8 cellular contexts compared by ENCODE assay signal in the genomic region with DNA sequence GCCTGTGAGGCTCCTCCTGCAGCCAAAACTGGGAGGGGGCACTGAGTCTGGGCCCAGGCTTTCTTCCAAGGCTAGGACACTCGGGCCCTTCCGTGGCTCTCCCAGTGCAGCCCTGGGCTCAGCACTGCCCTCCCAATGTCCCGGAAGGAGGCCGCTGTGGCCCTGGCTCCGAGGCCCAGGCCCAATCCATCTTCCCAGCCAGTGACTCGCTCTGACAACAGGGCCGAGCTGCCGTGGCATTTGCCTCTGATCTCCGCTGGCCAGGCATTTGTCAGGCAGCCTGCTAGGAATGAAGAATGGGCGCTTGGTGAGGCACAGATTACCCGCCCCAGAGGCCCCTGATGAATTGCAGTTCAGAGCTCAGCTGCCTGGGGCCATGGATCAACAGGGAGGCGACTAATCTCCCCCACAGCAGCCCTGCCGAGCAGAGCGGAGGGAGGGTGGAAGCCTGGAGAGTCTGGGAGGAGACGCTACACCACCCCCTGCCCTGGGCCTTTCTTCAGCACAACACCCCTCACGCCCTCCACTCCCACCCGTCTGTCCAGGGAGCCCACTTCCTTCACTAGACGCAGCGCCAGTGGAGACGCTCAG. TPM values are rescaled to one million over a fixed set of nuclear protein-coding genes. Genes with fewer than 3 reads are reported as not detected.
DNase-seq lines count a peak whose midpoint lies in the region; ATAC-seq, FAIRE-seq and TF ChIP-seq lines count a peak whose summit lies in the region.

No MANE protein-coding gene starts in this region.

- no peaks in the 10 kb centered on the region for H3K36me3 Mint-ChIP-seq in endodermal cell (ENCODE audit: low read depth)

- no peaks in the 10 kb centered on the region for H3K9me3 Mint-ChIP-seq in endodermal cell

- H3K4me3 ChIP-seq in endodermal cell (ENCODE audit: low read length) (peak overlapping the region; percentile 52), neutrophil (ENCODE audit: low read depth in 1 of 2, low read length in 1 of 2) (no peak overlapping the region), lower leg skin (ENCODE audit: low read depth, poor library complexity, severe bottlenecking) (no peak overlapping the region)

- WGBS in endodermal cell (ENCODE audit: insufficient coverage in 1 of 2, insufficient read length in 1 of 2), 2 experiments, result 27 to 40% methylated on average over 10 to 19 of the region's 20 CpGs
- WGBS in lower leg skin, 2 donors, result 79 to 91% methylated on average over 12 to 20 of the region's 20 CpGs

- H3K27ac Mint-ChIP-seq in endodermal cell, result peak overlapping the region; percentile 98

- H3K4me1 ChIP-seq in endodermal cell (ENCODE audit: control insufficient read depth, insufficient read depth, low read length) (peaks cover 22% of the 10 kb centered on the region), neutrophil (ENCODE audit: control insufficient read depth in 1 of 2, insufficient read depth in 1 of 2, low read depth in 1 of 2, low read length in 1 of 2) (peaks cover 24 to 29% of the 10 kb centered on the region in 2 experiments)

- FAIRE-seq in GM19239 (lab: Jason Lieb, UNC), result no peak

- peak overlapping the region; percentile 29 for H3K9ac ChIP-seq in endodermal cell (ENCODE audit: extremely low read depth, low read length, poor library complexity, severe bottlenecking)

- H3K4me3 Mint-ChIP-seq in endodermal cell, result peak overlapping the region; percentile 64

- TF ChIP-seq CTCF in endodermal cell (conservative IDR thresholded peaks at IDR 0.05), result no peak
- TF ChIP-seq CTCF in neutrophil (IDR thresholded peaks at IDR 0.05), result no peak
- no peak for TF ChIP-seq CTCF in lower leg skin (IDR thresholded peaks at IDR 0.05)

- H3K9me3 ChIP-seq in endodermal cell (ENCODE audit: control insufficient read depth, low read length), result no peaks in the 10 kb centered on the region
- H3K9me3 ChIP-seq in neutrophil, result no peaks in the 10 kb centered on the region

- peak; percentile 42 for DNase-seq in GM03348 (ENCODE audit: low spot score)
- peak; percentile 74 for DNase-seq in NCI-H345 (lab: John Stamatoyannopoulos, UW)
- DNase-seq in endodermal cell, result peak; percentile 92
- no peak for DNase-seq in lower leg skin (ENCODE audit: low spot score in 2 of 2)
- DNase-seq in GM19239 (ENCODE audit: insufficient read length, low spot score), result no peak

- H3K4me1 Mint-ChIP-seq in endodermal cell, result peaks cover 76% of the 10 kb centered on the region

- no peak for TF ChIP-seq POLR2A in lower leg skin (IDR thresholded peaks at IDR 0.05)

- H3K27me3 Mint-ChIP-seq in endodermal cell (ENCODE audit: insufficient read depth), result no peaks in the 10 kb centered on the region

- H3K27ac ChIP-seq in endodermal cell (ENCODE audit: low read depth, low read length), result peak overlapping the region; percentile 84
- H3K27ac ChIP-seq in neutrophil, result peak overlapping the region; percentile 73

- no peaks in the 10 kb centered on the region for H3K36me3 ChIP-seq in endodermal cell (ENCODE audit: control insufficient read depth, insufficient read depth, low read length)
- no peaks in the 10 kb centered on the region for H3K36me3 ChIP-seq in neutrophil

- intact Hi-C loops in lower leg skin (cut with DNase I; ENCODE audit: low total_unique reads), result loop anchor here (5.0 kb wide), 1 partner anchor 389 kb away; no protein-coding TSS in a partner anchor

- no peaks in the 10 kb centered on the region for H3K27me3 ChIP-seq in endodermal cell (ENCODE audit: control insufficient read depth, insufficient read depth, low read length, poor library complexity, severe bottlenecking)
- no peaks in the 10 kb centered on the region for H3K27me3 ChIP-seq in neutrophil

- ATAC-seq in GM21447 (IDR thresholded peaks at IDR 0.05; ENCODE audit: unreplicated experiment) (no peak), GM21619 (IDR thresholded peaks at IDR 0.05; ENCODE audit: unreplicated experiment) (no peak)

RNA-seq across cellular contexts. Expression of gene FXYD2, which starts 8.3 kb away (rescaled TPM):
- total RNA-seq in endodermal cell (1 to 10 TPM; 3.0 TPM), lower leg skin (1 to 10 TPM in 1 of 4 donors, not detected in 3; 1.2 TPM)
- polyA plus RNA-seq in endodermal cell (2013, experiment 1 of 2), result 1.0 TPM
- polyA plus RNA-seq in endodermal cell (2013, experiment 2 of 2), result 1.3 TPM

RNA-seq across cellular contexts. Expression of gene DSCAML1, which starts 19.2 kb away (rescaled TPM):
- total RNA-seq in endodermal cell, result 10 to 100 TPM in 1 of 2 donors, 1 to 10 TPM in 1; 5.6 to 10.9 TPM
- polyA plus RNA-seq in endodermal cell (2013, experiment 1 of 2), result 1.4 TPM
- 0.50 TPM for polyA plus RNA-seq in endodermal cell (2013, experiment 2 of 2)
- total RNA-seq in lower leg skin, result under 1 TPM; 0.07 to 0.13 (median 0.08) TPM

Comparison
In these comparisons a context has a peak if more than half of its experiments do, and no peak if none do; other contexts are left out.
1. DNase-seq: peak in GM03348 (single experiment), NCI-H345 (single experiment) and endodermal cell (single experiment); none in lower leg skin (0 of 2) and GM19239 (single experiment).
2. RNA of gene DSCAML1, which starts 19.2 kb away (total RNA-seq): 5.6 to 10.9 TPM in endodermal cell; 0.07 to 0.13 TPM in lower leg skin; every median in the first group is over 4 times any median in the second.